Comparison of ENCODE assay signal across 32 cellular contexts in genomic region chr1:119681560-119681959, GRCh38.
"Had no signal": no experiment of that assay in that cellular context is flagged by ENCODE, and none has a peak within 500 bp of the region (broad histone marks: within the 10 kb centered on the region; RNA-seq: fewer than 3 reads in every experiment).

No MANE protein-coding gene starts in this region.

- H3K9me3 ChIP-seq: adrenal gland, ascending aorta, body of pancreas, breast epithelium had no signal

- H3K4me1 ChIP-seq: adrenal gland, ascending aorta had no signal

- H3K27ac ChIP-seq: adrenal gland, ascending aorta, body of pancreas, brain microvascular endothelial cell, breast epithelium, cardiac muscle cell had no signal

- H3K4me3 ChIP-seq: adrenal gland, ascending aorta, body of pancreas, breast epithelium, cardiac muscle cell had no signal

- ATAC-seq: activated naive CD4-positive, alpha-beta T cell treated with anti-CD3 and anti-CD28 coated beads, Interleukin-2, amount 50 U/mL, for 72 hours; activated naive CD8-positive, alpha-beta T cell treated with anti-CD3 and anti-CD28 coated beads, Interleukin-2, amount 50 U/mL, for 24 hours; activated T-cell treated with anti-CD3 and anti-CD28 coated beads, Interleukin-2, amount 50 U/mL, for 4 hours; activated T-cell treated with anti-CD3 and anti-CD28 coated beads, Interleukin-2, amount 50 U/mL, for 72 hours; activated T-helper 17 cell treated with anti-CD3 and anti-CD28 coated beads, Interleukin-2, amount 50 U/mL, for 72 hours; body of pancreas had no signal

- DNase-seq: activated effector memory CD4-positive, alpha-beta T cell treated with anti-CD3 and anti-CD28 coated beads, Interleukin-2, amount 50 U/mL, for 16 hours; activated effector memory CD4-positive, alpha-beta T cell treated with Interleukin-2 at 50 U/mL for 16 hours; activated gamma-delta T cell; activated gamma-delta T cell treated with Interleukin-2 at 50 U/mL for 16 hours; activated naive CD4-positive, alpha-beta T cell; activated naive CD4-positive, alpha-beta T cell treated with anti-CD3 and anti-CD28 coated beads for 36 hours; activated naive CD4-positive, alpha-beta T cell treated with anti-CD3 and anti-CD28 coated beads, Interleukin-2, amount 10 ng/mL, durations not matched to agents 7 days and 5 days; activated naive CD4-positive, alpha-beta T cell treated with anti-CD3 and anti-CD28 coated beads, Interleukin-2, amount 50 U/mL, for 16 hours; activated naive CD4-positive, alpha-beta T cell treated with Interleukin-2 at 50 U/mL for 16 hours; activated naive CD8-positive, alpha-beta T cell treated with anti-CD3 and anti-CD28 coated beads for 36 hours; activated naive CD8-positive, alpha-beta T cell treated with anti-CD3 and anti-CD28 coated beads, Interleukin-2, amount 10 ng/mL, durations not matched to agents 7 days and 5 days; activated naive CD8-positive, alpha-beta T cell treated with anti-CD3 and anti-CD28 coated beads, Interleukin-2, amount 50 U/mL, for 24 hours; activated T-cell treated with anti-CD3 and anti-CD28 coated beads, Interleukin-2, amount 50 U/mL, for 4 hours; activated T-cell treated with anti-CD3 and anti-CD28 coated beads, Interleukin-2, amount 50 U/mL, for 48 hours; activated T-cell treated with anti-CD3 and anti-CD28 coated beads, Interleukin-2, amount 50 U/mL, for 72 hours; adrenal gland; amniotic stem cell; amygdala; anterior cingulate cortex; aorta; body of pancreas; brain microvascular endothelial cell; caudate nucleus; central memory CD4-positive, alpha-beta T cell; cerebellar nuclear complex had no signal

- FAIRE-seq: astrocyte, bronchial epithelial cell had no signal

- H3K27me3 ChIP-seq: adrenal gland, ascending aorta, body of pancreas, brain microvascular endothelial cell, breast epithelium, cardiac muscle cell had no signal

- H3K36me3 ChIP-seq: adrenal gland, ascending aorta, brain microvascular endothelial cell, breast epithelium, cardiac muscle cell had no signal
